ENCODE assay signal across 11 cellular contexts in the genomic region with DNA sequence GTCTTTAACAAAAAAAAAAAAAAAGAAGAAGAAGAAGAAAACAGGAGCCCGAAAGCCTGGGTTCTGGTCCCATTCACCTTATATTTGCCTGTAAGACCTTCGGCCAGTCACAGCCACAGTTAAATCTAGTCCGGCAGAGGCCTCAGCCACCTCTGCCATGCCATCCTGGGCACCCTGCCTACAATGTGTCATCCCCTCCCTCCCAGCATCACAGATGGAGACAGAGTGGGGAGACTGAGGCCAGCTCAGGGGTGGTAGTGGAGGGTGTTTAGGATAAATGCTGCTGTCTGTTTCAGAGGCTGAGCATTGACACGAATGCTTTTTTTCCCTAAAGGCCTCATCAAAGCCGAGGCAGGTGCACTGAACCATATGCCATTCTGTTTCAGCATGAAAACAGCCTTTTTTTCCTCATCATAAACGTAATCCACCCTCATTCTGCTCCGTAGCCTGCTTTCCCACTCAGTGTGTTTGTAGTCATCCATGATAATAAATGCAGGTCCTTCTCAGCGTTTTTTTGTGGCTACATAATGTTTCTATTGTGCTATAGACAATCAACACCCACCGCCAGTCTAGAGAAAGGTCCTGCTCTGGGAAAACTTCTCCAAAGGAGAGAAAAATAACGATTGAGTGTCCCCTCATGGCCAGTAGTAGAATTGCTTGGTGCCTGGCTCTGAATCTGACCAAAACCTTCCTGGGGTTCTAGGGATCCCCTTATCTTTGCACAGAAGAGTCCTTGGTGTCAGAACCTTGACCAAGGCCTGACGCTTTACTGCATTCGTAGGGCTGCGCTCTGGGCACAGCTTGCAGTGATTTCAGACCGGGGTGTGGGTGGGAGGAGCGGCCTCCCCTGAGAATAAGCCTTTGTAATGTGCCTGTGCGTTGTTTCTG. TPM values are rescaled to one million over a fixed set of nuclear protein-coding genes. Genes with fewer than 3 reads are reported as not detected.
DNase-seq lines count a peak whose midpoint lies in the region; ATAC-seq and TF ChIP-seq lines count a peak whose summit lies in the region.
"Had no signal": no experiment of that assay in that cellular context is flagged by ENCODE, and none has a peak within 500 bp of the region (broad histone marks: within the 10 kb centered on the region; RNA-seq: fewer than 3 reads in every experiment).

No MANE protein-coding gene starts in this region.

- peaks cover 56% of the 10 kb centered on the region for H3K4me1 Mint-ChIP-seq in nephron progenitor cell
- no peaks in the 10 kb centered on the region for H3K4me1 Mint-ChIP-seq in activated CD8-positive, alpha-beta T cell treated with anti-CD3 and anti-CD28 coated beads for 36 hours (ENCODE audit: low read depth)

- TF ChIP-seq CTCF in nephron progenitor cell (IDR thresholded peaks at IDR 0.05): peak; percentile 44
- TF ChIP-seq CTCF in activated CD8-positive, alpha-beta T cell treated with anti-CD3 and anti-CD28 coated beads for 36 hours (IDR thresholded peaks at IDR 0.05): no peak

- peaks cover 8% of the 10 kb centered on the region for H3K27me3 Mint-ChIP-seq in nephron progenitor cell (ENCODE audit: low read depth, poor library complexity)
- no peaks in the 10 kb centered on the region for H3K27me3 Mint-ChIP-seq in activated CD8-positive, alpha-beta T cell treated with anti-CD3 and anti-CD28 coated beads for 36 hours
- H3K27me3 Mint-ChIP-seq: activated naive CD8-positive, alpha-beta T cell had no signal

- no peak overlapping the region for H3K4me3 Mint-ChIP-seq in nephron progenitor cell
- no peak overlapping the region for H3K4me3 Mint-ChIP-seq in activated CD8-positive, alpha-beta T cell treated with anti-CD3 and anti-CD28 coated beads for 36 hours
- H3K4me3 Mint-ChIP-seq: activated naive CD8-positive, alpha-beta T cell had no signal

- POLR2A ChIA-PET in activated CD8-positive, alpha-beta T cell treated with anti-CD3 and anti-CD28 coated beads for 36 hours (lab: Charles Lee): no interaction called here

- H3K27ac Mint-ChIP-seq in nephron progenitor cell: no peak overlapping the region
- H3K27ac Mint-ChIP-seq in activated CD8-positive, alpha-beta T cell treated with anti-CD3 and anti-CD28 coated beads for 36 hours: no peak overlapping the region
- H3K27ac Mint-ChIP-seq: activated naive CD8-positive, alpha-beta T cell had no signal

- no peaks in the 10 kb centered on the region for H3K9me3 Mint-ChIP-seq in nephron progenitor cell
- H3K9me3 Mint-ChIP-seq in activated CD8-positive, alpha-beta T cell treated with anti-CD3 and anti-CD28 coated beads for 36 hours: no peaks in the 10 kb centered on the region

- no peak for ATAC-seq in activated CD8-positive, alpha-beta T cell treated with anti-CD3 and anti-CD28 coated beads for 36 hours
- no peak for ATAC-seq in HG03342 (IDR thresholded peaks at IDR 0.05; ENCODE audit: unreplicated experiment)
- no peak for ATAC-seq in HG02798 (IDR thresholded peaks at IDR 0.05; ENCODE audit: poor library complexity, unreplicated experiment)
- no peak for ATAC-seq in HG03196 (IDR thresholded peaks at IDR 0.05; ENCODE audit: unreplicated experiment)
- ATAC-seq: left colon had no signal

- H3K36me3 Mint-ChIP-seq in nephron progenitor cell (ENCODE audit: low read depth): peaks cover 4% of the 10 kb centered on the region
- no peaks in the 10 kb centered on the region for H3K36me3 Mint-ChIP-seq in activated CD8-positive, alpha-beta T cell treated with anti-CD3 and anti-CD28 coated beads for 36 hours (ENCODE audit: low read depth)
- H3K36me3 Mint-ChIP-seq: activated naive CD8-positive, alpha-beta T cell had no signal

- intact Hi-C loops in activated CD8-positive, alpha-beta T cell treated with anti-CD3 and anti-CD28 coated beads for 36 hours (cut with micrococcal nuclease): no loop called here

- CTCF ChIA-PET in activated CD8-positive, alpha-beta T cell treated with anti-CD3 and anti-CD28 coated beads for 36 hours (lab: Charles Lee): no interaction called here

- peak overlapping the region; percentile 95 for H3K27ac ChIP-seq in caudate nucleus (ENCODE audit: low read depth, low read length)

- DNase-seq in COR-L47 (lab: John Stamatoyannopoulos, UW) (peak; percentile 2), HuH-7 (ENCODE audit: low spot score) (peak; percentile 56), caudate nucleus (lab: John Stamatoyannopoulos, UW) (peak in 48 of 61 donors; percentile 17 to 76 (median 44)), nephron progenitor cell (no peak)
- DNase-seq in activated CD8-positive, alpha-beta T cell treated with anti-CD3 and anti-CD28 coated beads for 36 hours: no peak
- DNase-seq: left colon; stimulated activated CD4-positive, alpha-beta T cell treated with anti-CD3 and anti-CD28 coated beads, Interleukin-2, amount 100 ng/mL, for 24 hours had no signal

RNA-seq across cellular contexts. Expression of gene TSPAN9, which starts 41.1 kb away (rescaled TPM):
- total RNA-seq in activated CD8-positive, alpha-beta T cell treated with anti-CD3 and anti-CD28 coated beads for 36 hours: under 1 TPM in 1 of 2 experiments, not detected in 1; 0.07 TPM

Comparison
In these comparisons a context has a peak if more than half of its experiments do, and no peak if none do; other contexts are left out.
1. DNase-seq: peak in COR-L47 (single experiment), HuH-7 (single experiment) and caudate nucleus (48 of 61); none in nephron progenitor cell (single experiment) and activated CD8-positive, alpha-beta T cell treated with anti-CD3 and anti-CD28 coated beads for 36 hours (single experiment).